In genomic region chr4:151169900-151170299, GRCh38 we compare ENCODE assay signal across 14 cellular contexts.
DNase-seq lines count a peak whose midpoint lies in the region; ATAC-seq and TF ChIP-seq lines count a peak whose summit lies in the region.
"Had no signal": no experiment of that assay in that cellular context is flagged by ENCODE, and none has a peak within 500 bp of the region (broad histone marks: within the 10 kb centered on the region; RNA-seq: fewer than 3 reads in every experiment).

No MANE protein-coding gene starts in this region.

- H3K27ac Mint-ChIP-seq in effector memory CD8-positive, alpha-beta T cell: no peak overlapping the region

- no peak overlapping the region for H3K4me3 ChIP-seq in adipocyte (ENCODE audit: low read length)
- no peak overlapping the region for H3K4me3 ChIP-seq in fibroblast of pulmonary artery (replicated peaks; ENCODE audit: low read depth, low read length)
- no peak overlapping the region for H3K4me3 ChIP-seq in gastrocnemius medialis
- H3K4me3 ChIP-seq: ascending aorta had no signal

- peak overlapping the region; percentile 14 for H3K9ac ChIP-seq in adipocyte (ENCODE audit: low read length)

- in situ Hi-C loops in gastrocnemius medialis (cut with MboI; ENCODE audit: low sequenced_read_pairs in 4 of 4): no loop called here

- no peak for TF ChIP-seq POLR2A in gastrocnemius medialis (IDR thresholded peaks at IDR 0.05)

- H3K4me3 Mint-ChIP-seq in effector memory CD8-positive, alpha-beta T cell: no peak overlapping the region

- H3K4me1 ChIP-seq in adipocyte (ENCODE audit: control insufficient read depth, insufficient read depth, low read length): peaks cover 77% of the 10 kb centered on the region
- H3K4me1 ChIP-seq in gastrocnemius medialis: peaks cover 4 to 17% of the 10 kb centered on the region in 2 donors
- H3K4me1 ChIP-seq: ascending aorta had no signal

- no peaks in the 10 kb centered on the region for H3K27me3 ChIP-seq in adipocyte (replicated peaks; ENCODE audit: control insufficient read depth, insufficient read depth, low read length)
- H3K27me3 ChIP-seq in gastrocnemius medialis: no peaks in the 10 kb centered on the region
- H3K27me3 ChIP-seq: ascending aorta, BE2C had no signal

- no peaks in the 10 kb centered on the region for H3K4me1 Mint-ChIP-seq in effector memory CD8-positive, alpha-beta T cell (ENCODE audit: low read depth in 2 of 2)

- H3K9me3 ChIP-seq in adipocyte (ENCODE audit: control insufficient read depth, low read length): no peaks in the 10 kb centered on the region
- H3K9me3 ChIP-seq in gastrocnemius medialis: no peaks in the 10 kb centered on the region
- H3K9me3 ChIP-seq: ascending aorta, BE2C had no signal

- DNase-seq in EL (peak; percentile 9), adipocyte (ENCODE audit: low read depth) (peak; percentile 73), fibroblast of pulmonary artery (ENCODE audit: low read depth) (peak; percentile 29), gastrocnemius medialis (no peak), NCI-H1694 treated with DMSO at 0.1 percent for 48 hours (lab: John Stamatoyannopoulos, UW) (no peak), COR-L47 (lab: John Stamatoyannopoulos, UW) (no peak), NCI-H69 (lab: John Stamatoyannopoulos, UW) (no peak)
- DNase-seq in effector memory CD8-positive, alpha-beta T cell: no peak
- DNase-seq: activated effector memory CD4-positive, alpha-beta T cell treated with Interleukin-2 at 50 U/mL for 16 hours; effector CD8-positive, alpha-beta T cell; kidney glomerular epithelial cell had no signal

- intact Hi-C loops in gastrocnemius medialis (cut with DNase I; ENCODE audit: low total_unique reads): loop anchor here (10.0 kb wide), 1 partner anchor 155 kb away; the partner anchor contains the start of gene SH3D19

- no peaks in the 10 kb centered on the region for H3K9me3 Mint-ChIP-seq in effector memory CD8-positive, alpha-beta T cell

- TF ChIP-seq CTCF in fibroblast of pulmonary artery (IDR thresholded peaks at IDR 0.05; ENCODE audit: low read length, missing control alignments): no peak
- TF ChIP-seq CTCF in gastrocnemius medialis (IDR thresholded peaks at IDR 0.05 in 4 of 5, conservative IDR thresholded peaks at IDR 0.05 in 1 of 5): no peak

- no peaks in the 10 kb centered on the region for H3K36me3 Mint-ChIP-seq in effector memory CD8-positive, alpha-beta T cell (ENCODE audit: insufficient read depth)

- H3K36me3 ChIP-seq in adipocyte (ENCODE audit: control insufficient read depth, insufficient read depth, low read length, severe bottlenecking): peaks cover 50% of the 10 kb centered on the region
- peaks cover 0 to 15% of the 10 kb centered on the region in 2 donors for H3K36me3 ChIP-seq in gastrocnemius medialis
- H3K36me3 ChIP-seq: BE2C had no signal

- peaks cover 50 to 55% of the 10 kb centered on the region in 2 donors for H3K27me3 Mint-ChIP-seq in effector memory CD8-positive, alpha-beta T cell

- no peak for ATAC-seq in gastrocnemius medialis
- no peak for ATAC-seq in effector memory CD8-positive, alpha-beta T cell (replicated peaks)

- H3K27ac ChIP-seq in gastrocnemius medialis: peak overlapping the region in 3 of 4 donors; percentile 1 to 48 (median 33)
- H3K27ac ChIP-seq: ascending aorta, VCaP had no signal

Comparison
In these comparisons a context has a peak if more than half of its experiments do, and no peak if none do; other contexts are left out.
1. DNase-seq: peak in EL (single experiment), adipocyte (single experiment) and fibroblast of pulmonary artery (single experiment); none in gastrocnemius medialis (0 of 2), effector memory CD8-positive, alpha-beta T cell (0 of 3), NCI-H1694 treated with DMSO at 0.1 percent for 48 hours (single experiment), COR-L47 (single experiment) and NCI-H69 (single experiment).